In the genomic region with DNA sequence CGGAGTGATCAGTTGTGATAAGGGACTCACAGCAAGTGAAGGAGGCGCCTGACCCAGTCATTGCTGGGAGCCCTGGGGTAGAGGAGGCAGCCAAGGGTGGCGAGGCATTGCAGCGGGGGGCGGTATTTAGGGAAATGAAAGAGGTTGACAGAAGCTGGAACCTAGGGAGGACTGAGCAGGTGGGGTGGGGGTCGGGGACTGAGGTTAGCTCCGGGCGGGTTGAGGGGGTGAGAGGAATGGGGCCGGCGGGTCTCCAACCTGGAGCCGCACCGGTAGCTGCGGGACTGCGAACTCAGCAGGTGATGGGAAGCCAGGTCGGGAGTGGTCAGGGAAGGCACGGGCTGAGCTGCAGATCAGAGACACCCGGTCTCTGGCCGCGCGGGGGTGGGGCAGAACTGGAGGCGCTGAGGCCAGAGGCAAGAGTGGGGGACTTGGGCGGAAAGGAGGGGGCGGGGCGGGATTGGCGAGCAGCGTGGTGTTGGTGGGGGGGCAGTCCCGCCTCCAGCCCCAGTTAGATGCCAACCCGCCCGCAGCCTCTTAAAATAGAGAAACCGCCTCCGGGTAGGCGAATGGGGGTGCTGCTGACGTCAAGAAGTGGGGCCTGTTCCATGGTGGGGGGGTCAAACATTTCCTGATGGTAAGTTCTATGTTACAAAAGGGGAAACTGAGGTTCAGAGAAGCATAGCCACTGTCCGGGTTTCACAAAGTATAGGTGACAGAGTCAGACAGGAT, we compare ENCODE assay signal across 8 cellular contexts. TPM values are rescaled to one million over a fixed set of nuclear protein-coding genes. Genes with fewer than 3 reads are reported as not detected.
DNase-seq lines count a peak whose midpoint lies in the region; ATAC-seq and TF ChIP-seq lines count a peak whose summit lies in the region.

No MANE protein-coding gene starts in this region.

- no peak overlapping the region for H2BK5ac ChIP-seq in mesendoderm (ENCODE audit: low read length)

- H2BK15ac ChIP-seq in mesendoderm (replicated peaks; ENCODE audit: low read depth), result no peak overlapping the region

- peak overlapping the region; percentile 47 for H3K9ac ChIP-seq in mesendoderm (ENCODE audit: low read length)

- no peak overlapping the region for H2BK120ac ChIP-seq in mesendoderm (ENCODE audit: low read depth, low read length)

- ATAC-seq in GM19468 (IDR thresholded peaks at IDR 0.05; ENCODE audit: extremely low read depth, unreplicated experiment) (peak; percentile 51), left ventricle myocardium superior (no peak)

- H3K27ac ChIP-seq in DOHH2 (ENCODE audit: low read depth, low read length), result peak overlapping the region; percentile 98
- H3K27ac ChIP-seq in HL-60 (replicated peaks), result no peak overlapping the region
- H3K27ac ChIP-seq in mesendoderm (ENCODE audit: low read depth, low read length), result no peak overlapping the region

- DNase-seq in HL-60 (ENCODE audit: low read depth in 1 of 2, low spot score in 1 of 2) (no peak), activated gamma-delta T cell (lab: John Stamatoyannopoulos, UW) (peak; percentile 25), mesendoderm (peak; percentile 21), left ventricle myocardium superior (no peak), RKO (ENCODE audit: low spot score) (no peak), NCI-H1436 (lab: John Stamatoyannopoulos, UW) (no peak)

- H3K4me3 ChIP-seq in DOHH2 (ENCODE audit: low read length) (peak overlapping the region; percentile 83), HL-60 (replicated peaks; ENCODE audit: insufficient read depth, low read length) (peak overlapping the region; percentile 31), mesendoderm (ENCODE audit: low read length) (no peak overlapping the region)

- peak overlapping the region; percentile 60 for H3K56ac ChIP-seq in mesendoderm (ENCODE audit: low read length)

- H3K18ac ChIP-seq in mesendoderm (ENCODE audit: low read length), result no peak overlapping the region

- H4K8ac ChIP-seq in mesendoderm (ENCODE audit: low read depth, low read length), result no peak overlapping the region

- no peaks in the 10 kb centered on the region for H3K27me3 ChIP-seq in DOHH2 (ENCODE audit: control insufficient read depth, low read length)
- no peaks in the 10 kb centered on the region for H3K27me3 ChIP-seq in HL-60 (ENCODE audit: insufficient read depth, poor library complexity, severe bottlenecking)
- H3K27me3 ChIP-seq in mesendoderm (ENCODE audit: insufficient read depth, low read length, poor library complexity), result no peaks in the 10 kb centered on the region

- peaks cover 27% of the 10 kb centered on the region for H3F3A ChIP-seq in DOHH2 (ENCODE audit: control insufficient read depth, insufficient read depth)

- H4K5ac ChIP-seq in mesendoderm (ENCODE audit: low read length), result no peak overlapping the region

- no peaks in the 10 kb centered on the region for H4K20me1 ChIP-seq in DOHH2 (ENCODE audit: control insufficient read depth, insufficient read depth, low read depth, low read length)

- no peak overlapping the region for H2AK5ac ChIP-seq in mesendoderm (ENCODE audit: low read length)

- H3K4me2 ChIP-seq in DOHH2 (ENCODE audit: low read length) (peak overlapping the region; percentile 93), mesendoderm (ENCODE audit: low read length) (no peak overlapping the region)

- no CpG with 5 or more reads among the region's 34 CpGs for WGBS in mesendoderm (ENCODE audit: extremely low coverage, insufficient coverage, low lambda C conversion rate)

- TF ChIP-seq CTCF in DOHH2 (IDR thresholded peaks at IDR 0.05; ENCODE audit: low read depth, low read length, poor library complexity, severe bottlenecking), result no peak
- TF ChIP-seq CTCF in HL-60 (IDR thresholded peaks at IDR 0.05; ENCODE audit: insufficient read depth, low read length), result no peak

- no peaks in the 10 kb centered on the region for H3K79me1 ChIP-seq in mesendoderm (ENCODE audit: low read length)

- intact Hi-C loops in left ventricle myocardium superior (cut with micrococcal nuclease), result no loop called here

- no peaks in the 10 kb centered on the region for H3K9me2 ChIP-seq in DOHH2 (replicated peaks; ENCODE audit: control insufficient read depth, low read length)

- H3K36me3 ChIP-seq in DOHH2 (ENCODE audit: control insufficient read depth, low read length) (peaks cover 32% of the 10 kb centered on the region), mesendoderm (ENCODE audit: control insufficient read depth, insufficient read depth, low read length) (no peaks in the 10 kb centered on the region)

- H3K4me1 ChIP-seq in DOHH2 (ENCODE audit: control insufficient read depth, low read length), result peaks cover 50% of the 10 kb centered on the region
- H3K4me1 ChIP-seq in mesendoderm (ENCODE audit: control insufficient read depth, low read depth, low read length), result peaks cover 1% of the 10 kb centered on the region

- H3K79me2 ChIP-seq in DOHH2 (ENCODE audit: control insufficient read depth, low read length) (peaks cover 24% of the 10 kb centered on the region), mesendoderm (ENCODE audit: control insufficient read depth, insufficient read depth, low read length) (no peaks in the 10 kb centered on the region)

- no peaks in the 10 kb centered on the region for H3K9me3 ChIP-seq in DOHH2 (ENCODE audit: control insufficient read depth, insufficient read depth, low read length)

- no peak overlapping the region for H3K23ac ChIP-seq in mesendoderm (ENCODE audit: low read length)

- no peak overlapping the region for H3K4ac ChIP-seq in mesendoderm (ENCODE audit: low read depth, low read length)

RNA-seq across cellular contexts. Expression of a gene that starts 1.5 kb away (rescaled TPM):
- polyA plus RNA-seq in mesendoderm (2013, experiment 1 of 2), result 1.5 TPM
- polyA plus RNA-seq in mesendoderm (2013, experiment 2 of 2), result 1.6 TPM
- 5.6 TPM for total RNA-seq in left ventricle myocardium superior

RNA-seq across cellular contexts. Expression of a gene that starts 12.3 kb away (rescaled TPM):
- polyA plus RNA-seq in mesendoderm (2013, experiment 1 of 2), result not detected
- polyA plus RNA-seq in mesendoderm (2013, experiment 2 of 2), result not detected
- total RNA-seq in left ventricle myocardium superior, result 0.94 TPM

RNA-seq across cellular contexts. Expression of a gene that starts 53.9 kb away (rescaled TPM):
- polyA plus RNA-seq in mesendoderm (2013, experiment 1 of 2), result 40.5 TPM
- 40.5 TPM for polyA plus RNA-seq in mesendoderm (2013, experiment 2 of 2)
- 29.6 TPM for total RNA-seq in left ventricle myocardium superior

Comparison
In these comparisons a context has a peak if more than half of its experiments do, and no peak if none do; other contexts are left out.
1. DNase-seq: peak in activated gamma-delta T cell (single experiment) and mesendoderm (single experiment); none in HL-60 (0 of 2), left ventricle myocardium superior (single experiment), RKO (single experiment) and NCI-H1436 (single experiment).